ENCODE assay signal across 13 cellular contexts in genomic region chr3:108030915-108031425, GRCh38. TPM values are rescaled to one million over a fixed set of nuclear protein-coding genes. Genes with fewer than 3 reads are reported as not detected.
DNase-seq lines count a peak whose midpoint lies in the region; ATAC-seq and TF ChIP-seq lines count a peak whose summit lies in the region.
"Had no signal": no experiment of that assay in that cellular context is flagged by ENCODE, and none has a peak within 500 bp of the region (broad histone marks: within the 10 kb centered on the region; RNA-seq: fewer than 3 reads in every experiment).

No MANE protein-coding gene starts in this region.

- H3K79me2 ChIP-seq in SK-N-SH (ENCODE audit: insufficient read depth) (no peaks in the 10 kb centered on the region), mesendoderm (ENCODE audit: control insufficient read depth, insufficient read depth, low read length) (no peaks in the 10 kb centered on the region)

- no peaks in the 10 kb centered on the region for H4K20me1 ChIP-seq in SK-N-SH (ENCODE audit: insufficient read depth)

- no peak overlapping the region for H2AFZ ChIP-seq in SK-N-SH (ENCODE audit: low read depth)
- H2AFZ ChIP-seq: GM23338 had no signal

- H2BK5ac ChIP-seq in mesendoderm (ENCODE audit: low read length), result no peak overlapping the region

- WGBS in SK-N-SH (ENCODE audit: low lambda C conversion rate), result 73% methylated on average over 6 of the region's 6 CpGs
- WGBS in mesendoderm (ENCODE audit: extremely low coverage, insufficient coverage, low lambda C conversion rate), result no CpG with 5 or more reads among the region's 6 CpGs
- 45 to 56% methylated on average over 6 of the region's 6 CpGs for WGBS in thyroid gland, 2 donors

- H3K18ac ChIP-seq in mesendoderm (ENCODE audit: low read length), result no peak overlapping the region

- H3K27me3 ChIP-seq in SK-N-SH (ENCODE audit: insufficient read depth), result no peaks in the 10 kb centered on the region
- no peaks in the 10 kb centered on the region for H3K27me3 ChIP-seq in mesendoderm (ENCODE audit: insufficient read depth, low read length, poor library complexity)
- no peaks in the 10 kb centered on the region for H3K27me3 ChIP-seq in thyroid gland

- ATAC-seq in esophagus mucosa (peak; percentile 60), HG03139 (IDR thresholded peaks at IDR 0.05; ENCODE audit: unreplicated experiment) (no peak)
- ATAC-seq: GM12878, GM23338 had no signal

- H3K36me3 ChIP-seq in SK-N-SH (replicated peaks in 1 of 2; ENCODE audit: control insufficient read depth in 1 of 2, insufficient read depth in 2 of 2, low read length in 1 of 2) (no peaks in the 10 kb centered on the region), mesendoderm (ENCODE audit: control insufficient read depth, insufficient read depth, low read length) (no peaks in the 10 kb centered on the region), thyroid gland (no peaks in the 10 kb centered on the region)

- H3K23ac ChIP-seq in mesendoderm (ENCODE audit: low read length), result no peak overlapping the region

- CTCF ChIA-PET in SK-N-SH (lab: Yijun Ruan, JAX), result interaction anchor here (2.0 kb wide), 1 partner anchor 14 kb away, joined by 6 read pairs; no protein-coding TSS in a partner anchor

- DNase-seq in SK-N-SH (no peak), mesendoderm (peak; percentile 46), thyroid gland (peak; percentile 22 to 51), NOMO-1 treated with dmso at 0.1 percent for 144 hours (lab: John Stamatoyannopoulos, UW; ENCODE audit: unreplicated experiment) (no peak), COR-L47 (lab: John Stamatoyannopoulos, UW) (no peak)
- DNase-seq: C1 segment of cervical spinal cord; CD4-positive, alpha-beta T cell; DMS79; H9 had no signal

- H3K4me2 ChIP-seq in SK-N-SH, result no peak overlapping the region
- H3K4me2 ChIP-seq in mesendoderm (ENCODE audit: low read length), result no peak overlapping the region
- H3K4me2 ChIP-seq: GM23338 had no signal

- no peak overlapping the region for H3K27ac ChIP-seq in SK-N-SH (ENCODE audit: low read depth in 2 of 2, low read length in 1 of 2)
- H3K27ac ChIP-seq in mesendoderm (ENCODE audit: low read depth, low read length), result no peak overlapping the region
- peak overlapping the region in 1 of 3 donors; percentile 6 for H3K27ac ChIP-seq in thyroid gland

- no peaks in the 10 kb centered on the region for H3K79me1 ChIP-seq in mesendoderm (ENCODE audit: low read length)

- no peaks in the 10 kb centered on the region for H3K9me2 ChIP-seq in SK-N-SH

- H3K9ac ChIP-seq in SK-N-SH, result no peak overlapping the region
- H3K9ac ChIP-seq in mesendoderm (ENCODE audit: low read length), result no peak overlapping the region

- POLR2A ChIA-PET in SK-N-SH (lab: Yijun Ruan, JAX), result no interaction called here

- H3F3A ChIP-seq in SK-N-SH (replicated peaks; ENCODE audit: insufficient read depth), result no peaks in the 10 kb centered on the region

- H4K8ac ChIP-seq in mesendoderm (ENCODE audit: low read depth, low read length), result no peak overlapping the region

- no peak overlapping the region for H2BK120ac ChIP-seq in mesendoderm (ENCODE audit: low read depth, low read length)

- H3K9me3 ChIP-seq in SK-N-SH (no peaks in the 10 kb centered on the region), thyroid gland (no peaks in the 10 kb centered on the region)

- H3K4ac ChIP-seq in mesendoderm (ENCODE audit: low read depth, low read length), result no peak overlapping the region

- no peak overlapping the region for H3K56ac ChIP-seq in mesendoderm (ENCODE audit: low read length)

- no peak for TF ChIP-seq EP300 in SK-N-SH (IDR thresholded peaks at IDR 0.05; ENCODE audit: borderline replicate concordance in 1 of 2, low read depth in 1 of 2, low read length in 1 of 2)

- no peak overlapping the region for H4K5ac ChIP-seq in mesendoderm (ENCODE audit: low read length)

- no peak for TF ChIP-seq RAD21 in SK-N-SH (IDR thresholded peaks at IDR 0.05; ENCODE audit: low read length)

- TF ChIP-seq CTCF in SK-N-SH (IDR thresholded peaks at IDR 0.05) (no peak), thyroid gland (IDR thresholded peaks at IDR 0.05) (no peak)

- no peak for TF ChIP-seq POLR2A in thyroid gland (IDR thresholded peaks at IDR 0.05)

- H2AK5ac ChIP-seq in mesendoderm (ENCODE audit: low read length), result no peak overlapping the region

- intact Hi-C loops in thyroid gland (cut with DNase I), result no loop called here

- H3K4me3 ChIP-seq in SK-N-SH (ENCODE audit: low read depth in 2 of 2, low read length in 1 of 2) (no peak overlapping the region), mesendoderm (ENCODE audit: low read length) (no peak overlapping the region), thyroid gland (replicated peaks in 1 of 3) (no peak overlapping the region)
- H3K4me3 ChIP-seq: GM12878, GM23338 had no signal

- H3K4me1 ChIP-seq in SK-N-SH (ENCODE audit: control insufficient read depth in 1 of 2, insufficient read depth in 2 of 2, low read depth in 1 of 2, low read length in 1 of 2), result peaks cover 0 to 2% of the 10 kb centered on the region in 2 experiments; a peak in 1 of 4 replicates
- H3K4me1 ChIP-seq in mesendoderm (ENCODE audit: control insufficient read depth, low read depth, low read length), result peaks cover 2% of the 10 kb centered on the region
- H3K4me1 ChIP-seq in thyroid gland, result no peaks in the 10 kb centered on the region

- no peak overlapping the region for H2BK15ac ChIP-seq in mesendoderm (replicated peaks; ENCODE audit: low read depth)

TF ChIP-seq in SK-N-SH, 30 proteins besides CTCF, POLR2A, EP300 and RAD21:
- TF ChIP-seq NRF1 (IDR thresholded peaks at IDR 0.05; ENCODE audit: low read depth, low read length) (no peak), MXI1 (IDR thresholded peaks at IDR 0.05; ENCODE audit: low read depth, low read length) (no peak), SMC3 (IDR thresholded peaks at IDR 0.05; ENCODE audit: low read depth, low read length) (no peak), TCF12 (IDR thresholded peaks at IDR 0.05) (0 out of 2 replicates have a peak, but pooled peaks have one; percentile 19), USF2 (IDR thresholded peaks at IDR 0.05; ENCODE audit: borderline replicate concordance, low read depth, low read length) (no peak), PBX3 (IDR thresholded peaks at IDR 0.05) (peak; percentile 33), REST (IDR thresholded peaks at IDR 0.05; ENCODE audit: low read depth, low read length) (no peak), RFX5 (IDR thresholded peaks at IDR 0.05; ENCODE audit: low read length) (no peak)

RNA-seq across cellular contexts. Expression of gene CD47, which starts 59.9 kb away (rescaled TPM):
- polyA plus RNA-seq in SK-N-SH (2012; rRNA removed), result 19.6 and 20.0 TPM in 2 replicates
- polyA plus RNA-seq in SK-N-SH (2012; cell fraction: cytosol; rRNA removed), result 27.8 and 35.8 TPM in 2 replicates
- polyA plus RNA-seq in SK-N-SH (2012; cell fraction: nucleus; rRNA removed), result 11.7 and 24.3 TPM in 2 replicates
- total RNA-seq in esophagus mucosa (95.3 TPM), thyroid gland (100 to 1,000 TPM; 146 to 167 (median 160) TPM)
- 4.5 TPM for polyA plus RNA-seq in mesendoderm (2013, experiment 1 of 2)
- polyA plus RNA-seq in mesendoderm (2013, experiment 2 of 2), result 5.3 TPM

Comparison
In these comparisons a context has a peak if more than half of its experiments do, and no peak if none do; other contexts are left out.
1. DNase-seq: peak in mesendoderm (single experiment) and thyroid gland (2 of 2); none in SK-N-SH (single experiment), NOMO-1 treated with dmso at 0.1 percent for 144 hours (single experiment) and COR-L47 (single experiment).